Comparison of ENCODE assay signal across 9 cellular contexts in genomic region chr1:54227091-54227602, GRCh38. TPM values are rescaled to one million over a fixed set of nuclear protein-coding genes. Genes with fewer than 3 reads are reported as not detected.
A peak's percentile ranks its signal among the peaks of the same experiment; 100 is the strongest.
DNase-seq lines count a peak whose midpoint lies in the region; ATAC-seq, FAIRE-seq and TF ChIP-seq lines count a peak whose summit lies in the region.
"Had no signal": no experiment of that assay in that cellular context is flagged by ENCODE, and none has a peak within 500 bp of the region (broad histone marks: within the 10 kb centered on the region; RNA-seq: fewer than 3 reads in every experiment).

No MANE protein-coding gene starts in this region.

- peak; percentile 49 for DNase-seq in ELF-1 (ENCODE audit: low read depth, low spot score)
- DNase-seq in NCI-H446 (lab: John Stamatoyannopoulos, UW), result peak; percentile 47 to 82
- peak; percentile 45 for DNase-seq in ecto neural progenitor cell (ENCODE audit: low spot score)
- DNase-seq in pancreas, result peak; percentile 79 to 93 (median 89)
- DNase-seq in stimulated activated CD4-positive, alpha-beta T cell treated with anti-CD3 and anti-CD28 coated beads, Interleukin-1b, Interleukin-23, amount 100 ng/mL, for 48 hours, result no peak
- DNase-seq in inferior parietal cortex (ENCODE audit: extremely low spot score), result no peak
- DNase-seq: NCI-H146 had no signal

- ATAC-seq in pancreas (peak; percentile 95 to 97 (median 96)), GM21717 (IDR thresholded peaks at IDR 0.05; ENCODE audit: unreplicated experiment) (no peak), HG03139 (IDR thresholded peaks at IDR 0.05; ENCODE audit: unreplicated experiment) (no peak)

- 57 to 62% methylated on average over 6 to 8 of the region's 8 CpGs for WGBS in pancreas, 2 donors

- peaks cover 0 to 5% (median 4%) of the 10 kb centered on the region in 3 donors for H3K4me1 ChIP-seq in pancreas

- no peaks in the 10 kb centered on the region for H3K9me3 ChIP-seq in pancreas

- no peaks in the 10 kb centered on the region for H3K36me3 ChIP-seq in pancreas

- H3K27me3 ChIP-seq in pancreas, result no peaks in the 10 kb centered on the region

- no peak for TF ChIP-seq CTCF in pancreas (IDR thresholded peaks at IDR 0.05)

- intact Hi-C loops in pancreas (cut with DNase I), result no loop called here

- H3K27ac ChIP-seq in pancreas, result peak overlapping the region in 1 of 4 donors; percentile 44

- no peak overlapping the region for H3K4me3 ChIP-seq in pancreas

- FAIRE-seq in pancreas (lab: Jason Lieb, UNC), result no peak

RNA-seq across cellular contexts. Expression of gene MRPL37, which starts 27.2 kb away (rescaled TPM):
- total RNA-seq in pancreas, result 10 to 100 TPM; 31.4 to 49.2 (median 41.3) TPM
- polyA plus RNA-seq in pancreas, result 10 to 100 TPM; 17.5 to 28.9 TPM

RNA-seq across cellular contexts. Expression of gene CYB5RL, which starts 27.3 kb away (rescaled TPM):
- 1 to 10 TPM; 3.9 to 9.1 (median 4.9) TPM for total RNA-seq in pancreas
- polyA plus RNA-seq in pancreas, result 1 to 10 TPM; 3.2 to 3.7 TPM

Comparison
In these comparisons a context has a peak if more than half of its experiments do, and no peak if none do; other contexts are left out.
1. DNase-seq: peak in ELF-1 (single experiment), NCI-H446 (2 of 2), ecto neural progenitor cell (single experiment) and pancreas (6 of 6); none in stimulated activated CD4-positive, alpha-beta T cell treated with anti-CD3 and anti-CD28 coated beads, Interleukin-1b, Interleukin-23, amount 100 ng/mL, for 48 hours (single experiment) and inferior parietal cortex (single experiment).
2. ATAC-seq: peak in pancreas (4 of 4); none in GM21717 (single experiment) and HG03139 (single experiment).